ENCODE assay signal across 14 cellular contexts in the genomic region with DNA sequence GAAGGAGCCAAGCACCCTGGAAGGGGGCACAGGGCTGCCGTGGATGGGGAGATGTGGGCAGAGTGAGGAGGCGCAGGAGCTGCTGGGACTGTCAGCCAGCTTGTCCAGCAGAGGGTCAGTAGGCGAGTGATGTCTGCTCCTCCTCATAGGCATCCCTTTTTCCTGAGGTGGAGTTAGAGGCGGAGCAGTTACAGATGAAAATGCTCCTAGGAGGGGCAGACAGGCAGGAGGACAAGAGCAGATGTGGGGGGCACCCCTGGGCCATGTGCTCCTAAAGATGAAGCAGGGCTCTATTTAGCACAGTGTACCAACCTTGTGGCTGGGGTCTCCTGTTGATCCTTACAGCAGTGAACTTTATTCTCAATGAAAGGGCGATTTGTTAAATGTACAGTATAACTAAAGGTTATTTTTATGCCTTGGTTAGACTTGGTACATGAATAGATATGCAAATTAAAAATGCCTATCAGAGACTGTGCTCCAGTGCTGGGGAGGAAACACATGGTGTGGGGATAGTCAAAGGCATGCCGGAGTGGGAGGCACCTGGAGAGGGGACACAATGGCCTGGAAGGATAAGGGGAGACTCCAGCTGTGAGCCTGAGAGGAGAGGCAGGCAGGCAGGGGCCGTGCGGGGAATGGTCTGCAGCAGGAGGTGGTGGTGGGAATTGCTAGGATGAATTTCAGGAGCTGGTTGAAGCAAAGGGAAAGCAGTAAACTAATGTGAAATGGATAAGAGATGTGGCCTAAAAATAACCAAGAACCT.
"Had no signal": no experiment of that assay in that cellular context is flagged by ENCODE, and none has a peak within 500 bp of the region (broad histone marks: within the 10 kb centered on the region; RNA-seq: fewer than 3 reads in every experiment).

No MANE protein-coding gene starts in this region.

- H3K4me1 ChIP-seq: gastroesophageal sphincter, heart right ventricle, left ventricle myocardium inferior, tibial artery, uterus had no signal

- H3K4me3 ChIP-seq: gastroesophageal sphincter, heart right ventricle, left ventricle myocardium inferior, tibial artery, uterus had no signal

- DNase-seq: activated CD4-positive, alpha-beta T cell treated with anti-CD3 and anti-CD28 coated beads, Interleukin-2, amount 10 ng/mL, durations not matched to agents 7 days and 5 days; activated CD8-positive, alpha-beta memory T cell treated with anti-CD3 and anti-CD28 coated beads, Interleukin-2, amount 50 U/mL, for 48 hours; anterior cingulate cortex; brain microvascular endothelial cell; effector memory CD8-positive, alpha-beta T cell; erythroblast; heart right ventricle; left ventricle myocardium inferior; natural killer cell; occipital lobe; stimulated activated CD4-positive, alpha-beta T cell treated with anti-CD3 and anti-CD28 coated beads, Interleukin-2, amount 100 ng/mL, for 48 hours; uterus had no signal

- H3K36me3 ChIP-seq: brain microvascular endothelial cell, gastroesophageal sphincter, heart right ventricle, left ventricle myocardium inferior, tibial artery, uterus had no signal

- H3K27me3 ChIP-seq: brain microvascular endothelial cell, uterus had no signal

- H3K9me3 ChIP-seq: gastroesophageal sphincter, heart right ventricle, left ventricle myocardium inferior, tibial artery, uterus had no signal
